Comparison of ENCODE assay signal across 1 cellular context in the genomic region with DNA sequence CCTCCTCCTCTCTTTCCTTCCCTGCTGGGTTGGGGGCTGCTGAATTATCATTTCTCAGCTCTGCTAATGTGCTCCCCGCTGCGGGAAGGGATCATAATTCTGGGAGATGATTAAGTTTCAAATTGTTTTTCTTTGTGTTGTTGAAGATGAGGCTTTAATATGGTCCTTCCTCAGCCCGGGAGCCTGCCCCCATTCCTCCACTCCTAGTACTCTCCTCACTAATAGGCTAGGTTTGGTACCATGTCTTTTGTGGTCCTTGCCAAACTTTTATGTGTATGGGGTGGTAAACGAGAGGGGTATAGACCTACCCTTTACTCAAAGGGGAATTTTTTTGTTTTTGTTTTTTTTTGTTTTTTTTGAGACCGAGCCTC.
TF ChIP-seq lines count a peak whose summit lies in the region.

No MANE protein-coding gene starts in this region.

TF ChIP-seq in WTC11, 78 proteins besides CTCF, POLR2A, EP300 and RAD21 (continued from another document):
- no peak for TF ChIP-seq OVOL2 (CRISPR knock-in tag; IDR thresholded peaks at IDR 0.05; ENCODE audit: borderline replicate concordance)
- TF ChIP-seq NFE2L1 (CRISPR knock-in tag; IDR thresholded peaks at IDR 0.05), result no peak
